In genomic region chr1:54290443-54291184, GRCh38 we compare ENCODE assay signal across 12 cellular contexts.
DNase-seq lines count a peak whose midpoint lies in the region; ATAC-seq and TF ChIP-seq lines count a peak whose summit lies in the region.
"Had no signal": no experiment of that assay in that cellular context is flagged by ENCODE, and none has a peak within 500 bp of the region (broad histone marks: within the 10 kb centered on the region; RNA-seq: fewer than 3 reads in every experiment).

No MANE protein-coding gene starts in this region.

- TF ChIP-seq CTCF in breast epithelium (IDR thresholded peaks at IDR 0.05), result no peak
- no peak for TF ChIP-seq CTCF in mammary epithelial cell (conservative IDR thresholded peaks at IDR 0.05 in 1 of 2, IDR thresholded peaks at IDR 0.05 in 1 of 2; ENCODE audit: extremely low read depth in 1 of 2, insufficient read depth in 1 of 2, low read depth in 1 of 2, low read length in 2 of 2)
- TF ChIP-seq CTCF in endothelial cell (IDR thresholded peaks at IDR 0.05; ENCODE audit: unreplicated experiment), result no peak
- no peak for TF ChIP-seq CTCF in uterus (IDR thresholded peaks at IDR 0.05)

- no peak overlapping the region for H3K4me3 ChIP-seq in breast epithelium
- H3K4me3 ChIP-seq in mammary epithelial cell (replicated peaks in 1 of 3; ENCODE audit: insufficient read depth in 1 of 3, low read depth in 2 of 3, low read length in 3 of 3), result no peak overlapping the region
- H3K4me3 ChIP-seq in muscle layer of colon (ENCODE audit: low read depth in 1 of 2, low read length in 2 of 2), result no peak overlapping the region
- no peak overlapping the region for H3K4me3 ChIP-seq in uterus
- H3K4me3 ChIP-seq: adrenal gland had no signal

- H3K27ac ChIP-seq in breast epithelium (peak overlapping the region; percentile 57 to 73), mammary epithelial cell (ENCODE audit: insufficient read depth, low read depth, low read length) (no peak overlapping the region), muscle layer of colon (ENCODE audit: low read depth, low read length) (peak overlapping the region; percentile 19), uterus (peak overlapping the region; percentile 72 to 88)
- H3K27ac ChIP-seq: C4-2B had no signal

- peaks cover 5% of the 10 kb centered on the region for H3K27me3 Mint-ChIP-seq in endothelial cell (ENCODE audit: unreplicated experiment)

- H3K36me3 ChIP-seq in breast epithelium (no peaks in the 10 kb centered on the region), mammary epithelial cell (ENCODE audit: insufficient read depth, low read length) (no peaks in the 10 kb centered on the region), muscle layer of colon (ENCODE audit: insufficient read depth, low read length) (no peaks in the 10 kb centered on the region), uterus (no peaks in the 10 kb centered on the region)
- H3K36me3 ChIP-seq: adrenal gland had no signal

- peaks cover 24% of the 10 kb centered on the region for H3K79me2 ChIP-seq in mammary epithelial cell (ENCODE audit: insufficient read depth, low read length)

- H3K9me3 ChIP-seq in breast epithelium, result no peaks in the 10 kb centered on the region
- H3K9me3 ChIP-seq in mammary epithelial cell (replicated peaks; ENCODE audit: insufficient read depth, low read length), result no peaks in the 10 kb centered on the region
- no peaks in the 10 kb centered on the region for H3K9me3 ChIP-seq in muscle layer of colon (ENCODE audit: low read length)
- H3K9me3 ChIP-seq in uterus, result no peaks in the 10 kb centered on the region
- H3K9me3 ChIP-seq: adrenal gland had no signal

- BruUV-seq in mammary epithelial cell (replicated peaks; lab: Mats Ljungman, UMichigan), result no TSS peak

- peaks cover 35% of the 10 kb centered on the region for H3K4me1 Mint-ChIP-seq in endothelial cell (ENCODE audit: unreplicated experiment)

- H3K4me2 ChIP-seq in mammary epithelial cell (ENCODE audit: insufficient read depth, low read depth, low read length), result no peak overlapping the region

- in situ Hi-C loops in mammary epithelial cell (cut with MboI; ENCODE audit: low sequenced_read_pairs in 2 of 2), result no loop called here

- peaks cover 2 to 24% of the 10 kb centered on the region in 2 donors for H3K4me1 ChIP-seq in breast epithelium
- peaks cover 13% of the 10 kb centered on the region for H3K4me1 ChIP-seq in mammary epithelial cell (ENCODE audit: insufficient read depth, low read length)
- peaks cover 83% of the 10 kb centered on the region for H3K4me1 ChIP-seq in muscle layer of colon (ENCODE audit: insufficient read depth, low read length)
- peaks cover 0 to 47% of the 10 kb centered on the region in 2 donors for H3K4me1 ChIP-seq in uterus

- H3K27me3 ChIP-seq in breast epithelium (no peaks in the 10 kb centered on the region), mammary epithelial cell (ENCODE audit: insufficient read depth, low read length) (no peaks in the 10 kb centered on the region), muscle layer of colon (ENCODE audit: control insufficient read depth in 1 of 2, insufficient read depth in 2 of 2, low read length in 2 of 2) (no peaks in the 10 kb centered on the region), uterus (no peaks in the 10 kb centered on the region)
- H3K27me3 ChIP-seq: adrenal gland had no signal

- no peaks in the 10 kb centered on the region for H4K20me1 ChIP-seq in mammary epithelial cell (ENCODE audit: insufficient read depth, low read length)

- H2AFZ ChIP-seq in mammary epithelial cell (ENCODE audit: low read depth, low read length), result no peak overlapping the region

- WGBS in mammary epithelial cell (ENCODE audit: low coverage, missing lambda C conversion rate), result 69% methylated on average over 10 of the region's 12 CpGs

- peak overlapping the region; percentile 13 for H3K27ac Mint-ChIP-seq in endothelial cell (ENCODE audit: unreplicated experiment)

- intact Hi-C loops in breast epithelium (cut with DNase I; ENCODE audit: low total_unique reads) (no loop called here), mammary epithelial cell (cut with micrococcal nuclease) (no loop called here), uterus (cut with DNase I; ENCODE audit: low total_unique reads) (no loop called here), sciatic nerve (cut with DNase I) (loop anchor here (1.0 kb wide), 1 partner anchor 45 kb away; no protein-coding TSS in a partner anchor)

- TF ChIP-seq POLR2A in breast epithelium (IDR thresholded peaks at IDR 0.05), result no peak
- no peak for TF ChIP-seq POLR2A in uterus (IDR thresholded peaks at IDR 0.05)

- H3K36me3 Mint-ChIP-seq in endothelial cell (ENCODE audit: low read depth, unreplicated experiment), result no peaks in the 10 kb centered on the region

- H3K9me3 Mint-ChIP-seq in endothelial cell (ENCODE audit: unreplicated experiment), result no peaks in the 10 kb centered on the region

- DNase-seq in breast epithelium (ENCODE audit: low spot score in 2 of 2), result no peak
- DNase-seq in mammary epithelial cell, result no peak
- no peak for DNase-seq in endothelial cell (ENCODE audit: low spot score)
- DNase-seq in uterus, result no peak
- no peak for DNase-seq in sciatic nerve (ENCODE audit: low spot score)
- no peak for DNase-seq in NCI-H2107 (lab: John Stamatoyannopoulos, UW)
- DNase-seq: NCI-H1092 treated with DMSO at 0.1 percent for 48 hours; stimulated activated CD4-positive, alpha-beta T cell treated with anti-CD3 and anti-CD28 coated beads, Interleukin-4, amount 100 ng/mL, for 1 hour had no signal

- no peak for ATAC-seq in GM21619 (IDR thresholded peaks at IDR 0.05; ENCODE audit: unreplicated experiment)
- ATAC-seq in sciatic nerve, result no peak

- CTCF ChIA-PET in mammary epithelial cell (lab: Charles Lee; ENCODE audit: low non-redundant PET), result no interaction called here

- dilution Hi-C loops in mammary epithelial cell (cut with HindIII; ENCODE audit: low sequenced_read_pairs), result no loop called here

- H3K9ac ChIP-seq in mammary epithelial cell (ENCODE audit: insufficient read depth, low read length) (no peak overlapping the region), muscle layer of colon (ENCODE audit: low read length) (no peak overlapping the region)

- no peak overlapping the region for H3K4me3 Mint-ChIP-seq in endothelial cell (ENCODE audit: unreplicated experiment)
